8 cellular contexts compared by ENCODE assay signal in the genomic region with DNA sequence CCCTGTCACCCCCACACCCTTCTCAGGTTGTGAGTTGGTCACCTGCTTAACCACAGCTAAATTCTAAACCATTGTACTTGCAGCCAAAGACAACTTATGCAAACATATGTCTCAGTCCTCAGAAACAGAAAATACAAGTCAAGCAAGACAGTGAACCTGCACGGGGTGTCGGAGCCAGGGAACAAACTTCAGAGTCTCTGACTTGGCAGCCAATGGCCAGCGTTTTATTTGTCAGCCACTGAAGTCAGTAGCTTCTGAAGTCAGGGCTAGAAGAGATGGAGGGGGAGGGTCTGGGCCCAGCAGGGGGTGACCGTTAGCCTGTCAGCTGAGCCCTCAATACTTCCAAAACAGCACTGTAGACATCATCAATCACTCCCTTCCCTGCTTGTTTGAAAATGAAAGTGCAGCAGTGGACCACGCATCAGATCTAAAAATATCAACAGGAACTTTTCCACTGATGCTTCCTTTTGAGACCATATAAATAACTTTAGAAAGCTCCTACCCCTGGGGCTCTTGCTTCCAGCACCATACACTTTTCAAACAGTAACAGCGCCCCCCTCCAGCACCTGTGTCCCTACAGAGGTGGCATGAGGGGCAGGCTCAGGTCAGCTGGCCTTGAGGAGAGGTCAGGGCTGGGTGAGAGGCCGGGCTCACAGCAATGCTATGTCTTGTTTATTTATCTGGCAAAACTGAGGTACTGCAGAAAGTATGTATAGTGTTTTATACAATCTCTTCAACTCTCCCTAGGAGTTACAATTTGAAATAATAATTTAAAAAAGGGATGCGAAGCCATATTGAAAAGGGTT.
DNase-seq lines count a peak whose midpoint lies in the region; ATAC-seq and TF ChIP-seq lines count a peak whose summit lies in the region.

No MANE protein-coding gene starts in this region.

- peak; percentile 21 for DNase-seq in GM20000 (ENCODE audit: low spot score)
- DNase-seq in esophagus muscularis mucosa (ENCODE audit: extremely low spot score), result no peak
- no peak for DNase-seq in NCI-H1694 (lab: John Stamatoyannopoulos, UW)
- no peak for DNase-seq in suprapubic skin (ENCODE audit: low spot score in 2 of 2)
- DNase-seq in DMS79 treated with DMSO at 0.1 percent for 48 hours (lab: John Stamatoyannopoulos, UW), result no peak
- no peak for DNase-seq in T-cell

- POLR2A ChIA-PET in T-cell (lab: Charles Lee), result no interaction called here

- peaks cover 0 to 9% (median 5%) of the 10 kb centered on the region in 3 donors for H3K4me1 Mint-ChIP-seq in T-cell

- TF ChIP-seq CTCF in C4-2B (conservative IDR thresholded peaks at IDR 0.05) (peak; percentile 14), GM20000 (IDR thresholded peaks at IDR 0.05; ENCODE audit: extremely low read depth, missing control alignments) (no peak), KMS-11 (conservative IDR thresholded peaks at IDR 0.05; ENCODE audit: low read depth, low read length) (no peak), esophagus muscularis mucosa (IDR thresholded peaks at IDR 0.05) (no peak), suprapubic skin (IDR thresholded peaks at IDR 0.05) (no peak)

- H3K27ac Mint-ChIP-seq in T-cell, result no peak overlapping the region

- peak overlapping the region; percentile 29; the same call in 1 of the 2 replicates for H3K4me2 ChIP-seq in KMS-11

- intact Hi-C loops in esophagus muscularis mucosa (cut with DNase I), result no loop called here

- TF ChIP-seq EP300 in esophagus muscularis mucosa (IDR thresholded peaks at IDR 0.05) (no peak), suprapubic skin (IDR thresholded peaks at IDR 0.05) (no peak)

- H3K9ac ChIP-seq in KMS-11, result no peak overlapping the region

- H3K27me3 Mint-ChIP-seq in T-cell, result peaks cover 14 to 17% of the 10 kb centered on the region in 2 donors

- H2AFZ ChIP-seq in KMS-11 (ENCODE audit: low read depth), result peak overlapping the region; percentile 53; the same call in 1 of the 2 replicates

- H3K4me1 ChIP-seq in KMS-11 (ENCODE audit: low read depth, poor library complexity, severe bottlenecking) (peaks cover 6% of the 10 kb centered on the region), esophagus muscularis mucosa (peaks cover 4 to 14% (median 13%) of the 10 kb centered on the region in 4 donors), suprapubic skin (peaks cover 5% of the 10 kb centered on the region)

- H4K20me1 ChIP-seq in KMS-11 (ENCODE audit: insufficient read depth), result no peaks in the 10 kb centered on the region

- TF ChIP-seq POLR2A in esophagus muscularis mucosa (IDR thresholded peaks at IDR 0.05; ENCODE audit: low read depth) (no peak), suprapubic skin (IDR thresholded peaks at IDR 0.05) (no peak)

- no peaks in the 10 kb centered on the region for H3K36me3 Mint-ChIP-seq in T-cell

- H3K9me3 Mint-ChIP-seq in T-cell, result peaks cover 0 to 3% (median 2%) of the 10 kb centered on the region in 3 donors

- H3K36me3 ChIP-seq in KMS-11 (ENCODE audit: insufficient read depth), result no peaks in the 10 kb centered on the region
- H3K36me3 ChIP-seq in esophagus muscularis mucosa, result no peaks in the 10 kb centered on the region
- no peaks in the 10 kb centered on the region for H3K36me3 ChIP-seq in suprapubic skin

- no peaks in the 10 kb centered on the region for H3K79me2 ChIP-seq in KMS-11 (ENCODE audit: insufficient read depth, low read depth)

- no peaks in the 10 kb centered on the region for H3K27me3 ChIP-seq in KMS-11 (ENCODE audit: insufficient read depth, low read depth)
- H3K27me3 ChIP-seq in esophagus muscularis mucosa, result no peaks in the 10 kb centered on the region
- H3K27me3 ChIP-seq in suprapubic skin, result no peaks in the 10 kb centered on the region

- H3K4me3 Mint-ChIP-seq in T-cell, result no peak overlapping the region

- H3K9me3 ChIP-seq in esophagus muscularis mucosa (no peaks in the 10 kb centered on the region), suprapubic skin (no peaks in the 10 kb centered on the region)

- WGBS in esophagus muscularis mucosa, result 23% methylated on average over 8 of the region's 8 CpGs
- WGBS in suprapubic skin, result 45% methylated on average over 8 of the region's 8 CpGs

- CTCF ChIA-PET in T-cell (lab: Charles Lee), result no interaction called here

- no peak overlapping the region; the same call in 1 of the 2 replicates for H3K27ac ChIP-seq in C4-2B
- no peak overlapping the region for H3K27ac ChIP-seq in KMS-11
- H3K27ac ChIP-seq in esophagus muscularis mucosa (replicated peaks in 1 of 4), result peak overlapping the region in 3 of 4 donors; percentile 7 to 55 (median 49)
- H3K27ac ChIP-seq in suprapubic skin, result no peak overlapping the region

- H3K4me3 ChIP-seq in KMS-11 (IDR thresholded peaks at IDR 0.05; ENCODE audit: insufficient read depth, low read depth, low read length), result no peak overlapping the region
- peak overlapping the region; percentile 35 to 47 (median 42) for H3K4me3 ChIP-seq in esophagus muscularis mucosa
- no peak overlapping the region for H3K4me3 ChIP-seq in suprapubic skin

- no peak for ATAC-seq in T-cell (replicated peaks in 1 of 4)

Comparison
In these comparisons a context has a peak if more than half of its experiments do, and no peak if none do; other contexts are left out.
1. H3K27ac ChIP-seq: peak in esophagus muscularis mucosa (3 of 4); none in C4-2B (single experiment), KMS-11 (single experiment) and suprapubic skin (single experiment).
2. H3K4me3 ChIP-seq: peak in esophagus muscularis mucosa (4 of 4); none in KMS-11 (single experiment) and suprapubic skin (single experiment).